8 cellular contexts compared by ENCODE assay signal in the genomic region with DNA sequence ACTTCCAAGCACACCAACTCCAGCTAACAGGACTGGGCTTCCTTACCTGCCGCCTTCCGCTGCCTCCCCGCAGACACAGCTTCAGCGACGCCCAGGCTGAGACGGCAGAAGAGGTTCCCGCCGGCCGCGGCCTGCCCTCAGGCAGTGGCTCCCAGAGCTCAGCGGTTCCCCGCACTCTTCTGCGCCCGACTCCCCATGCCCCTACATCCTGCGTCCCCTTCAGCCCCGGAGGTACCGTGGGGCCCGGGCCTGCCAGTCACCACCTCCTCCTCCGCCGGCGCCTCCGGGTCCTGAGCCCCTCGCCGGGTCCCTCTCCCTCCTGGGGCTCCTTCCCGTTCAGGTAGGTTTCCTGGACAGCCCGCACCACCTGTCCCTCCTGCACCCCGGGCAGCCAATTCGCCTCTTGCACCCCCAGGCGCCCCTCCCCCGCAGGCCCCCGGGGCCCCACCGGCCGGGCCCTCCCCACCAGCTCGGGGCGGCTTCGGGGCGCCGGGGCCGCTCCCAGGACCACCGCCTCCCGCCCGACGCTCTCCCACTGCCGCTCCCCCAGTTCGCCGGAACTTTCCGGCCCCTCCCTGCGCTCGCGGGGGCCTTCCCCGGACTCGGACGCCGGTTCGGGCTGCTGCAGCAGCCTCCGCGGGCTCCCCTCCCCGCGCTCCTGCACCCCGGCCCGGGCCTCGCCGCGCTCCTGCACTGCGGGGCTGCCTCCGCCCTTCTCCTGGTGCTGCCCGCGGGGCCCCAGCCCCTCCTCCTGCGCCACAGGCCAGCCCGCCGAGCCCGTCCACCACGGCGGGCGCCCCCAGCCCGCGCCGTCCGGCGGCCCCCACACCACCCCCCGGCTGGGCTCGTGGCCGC. TPM values are rescaled to one million over a fixed set of nuclear protein-coding genes. Genes with fewer than 3 reads are reported as not detected.
DNase-seq lines count a peak whose midpoint lies in the region; ATAC-seq and TF ChIP-seq lines count a peak whose summit lies in the region.

A gene (minus strand): TSS at position 113 of the 855 bp plus-strand sequence. CDS start 19,963 bp downstream, outside the sequence.

- H3K27me3 Mint-ChIP-seq in activated T-helper 17 cell treated with anti-CD3 and anti-CD28 coated beads, Interleukin-2, amount 50 U/mL, for 72 hours, result no peaks in the 10 kb centered on the region

- H3K27ac Mint-ChIP-seq in activated T-helper 17 cell treated with anti-CD3 and anti-CD28 coated beads, Interleukin-2, amount 50 U/mL, for 72 hours, result peak within 1 kb of the TSS; percentile 83

- TF ChIP-seq CTCF in NB4 (IDR thresholded peaks at IDR 0.05; ENCODE audit: low read depth, low read length) (no peak), fibroblast of villous mesenchyme (IDR thresholded peaks at IDR 0.05; ENCODE audit: insufficient read depth, low read depth, low read length) (no peak)

- DNase-seq in EH (ENCODE audit: low read depth) (peak; percentile 22), GM23248 (peak; percentile 67), NB4 (ENCODE audit: low read depth) (peak; percentile 56), fibroblast of villous mesenchyme (ENCODE audit: low read depth) (peak; percentile 9), occipital lobe (lab: John Stamatoyannopoulos, UW) (no peak), NCI-H2196 (lab: John Stamatoyannopoulos, UW; ENCODE audit: unreplicated experiment) (no peak), foreskin melanocyte (no peak)

- H3K36me3 ChIP-seq in GM23248 (ENCODE audit: low read depth), result no peaks in the 10 kb centered on the region

- peaks cover 36% of the 10 kb centered on the region for H3K4me1 Mint-ChIP-seq in activated T-helper 17 cell treated with anti-CD3 and anti-CD28 coated beads, Interleukin-2, amount 50 U/mL, for 72 hours

- H3K4me1 ChIP-seq in GM23248 (ENCODE audit: insufficient read depth), result no peaks in the 10 kb centered on the region

- H2AFZ ChIP-seq in GM23248, result peak within 1 kb of the TSS; percentile 30; the same call in 1 of the 2 replicates

- no peaks in the 10 kb centered on the region for H3K9me3 ChIP-seq in GM23248 (ENCODE audit: low read depth)

- no peaks in the 10 kb centered on the region; the same call in 1 of the 2 replicates for H4K20me1 ChIP-seq in GM23248 (ENCODE audit: insufficient read depth)

- peaks cover 38% of the 10 kb centered on the region for H3K79me2 ChIP-seq in GM23248 (ENCODE audit: insufficient read depth)

- H3K4me3 ChIP-seq in GM23248 (peak within 1 kb of the TSS; percentile 77), NB4 (ENCODE audit: low read depth, low read length) (peak within 1 kb of the TSS; percentile 66), fibroblast of villous mesenchyme (ENCODE audit: low read depth, low read length) (peak within 1 kb of the TSS; percentile 58)

- H3K9ac ChIP-seq in GM23248, result peak within 1 kb of the TSS; percentile 23

- no peaks in the 10 kb centered on the region for H3K27me3 ChIP-seq in GM23248 (replicated peaks; ENCODE audit: insufficient read depth)

- in situ Hi-C loops in GM23248 (cut with MboI), result no loop called here

- H3K4me2 ChIP-seq in GM23248 (ENCODE audit: unreplicated experiment), result peak within 1 kb of the TSS; percentile 89

- no peaks in the 10 kb centered on the region for H3K9me3 Mint-ChIP-seq in activated T-helper 17 cell treated with anti-CD3 and anti-CD28 coated beads, Interleukin-2, amount 50 U/mL, for 72 hours

- peaks cover 21% of the 10 kb centered on the region; the same call in 1 of the 2 replicates for H3F3A ChIP-seq in GM23248 (ENCODE audit: insufficient read depth)

- no peak within 1 kb of the TSS for H3K27ac ChIP-seq in GM23248

- no peak for TF ChIP-seq POLR2A in NB4 (IDR thresholded peaks at IDR 0.05; ENCODE audit: extremely low read depth, insufficient read length)

- H3K36me3 Mint-ChIP-seq in activated T-helper 17 cell treated with anti-CD3 and anti-CD28 coated beads, Interleukin-2, amount 50 U/mL, for 72 hours (ENCODE audit: low read depth), result no peaks in the 10 kb centered on the region

- WGBS in GM23248 (ENCODE audit: low coverage in 1 of 2, low lambda C conversion rate in 2 of 2, missing lambda C conversion rate in 2 of 2), 2 experiments, result 1 to 8% methylated on average over 14 to 81 of the region's 83 CpGs

- ATAC-seq in activated T-helper 17 cell treated with anti-CD3 and anti-CD28 coated beads, Interleukin-2, amount 50 U/mL, for 72 hours (replicated peaks), result peak; percentile 11

- no peaks in the 10 kb centered on the region for H3K9me2 ChIP-seq in GM23248 (ENCODE audit: insufficient read depth)

- peak within 1 kb of the TSS; percentile 91 for H3K4me3 Mint-ChIP-seq in activated T-helper 17 cell treated with anti-CD3 and anti-CD28 coated beads, Interleukin-2, amount 50 U/mL, for 72 hours

RNA-seq across cellular contexts. Expression of the gene that starts here (rescaled TPM):
- 8.5 and 12.3 TPM in 2 replicates for total RNA-seq in GM23248 (2014; rRNA removed; shearing (Covaris generic))
- polyA plus RNA-seq in GM23248 (2016; fragmentation: Nextera tagmentation; extraction: Ambion mirVana), result 3.2 and 3.4 TPM in 2 replicates
- total RNA-seq in activated T-helper 17 cell treated with anti-CD3 and anti-CD28 coated beads, Interleukin-2, amount 50 U/mL, for 72 hours, result 10 to 100 TPM; 56.5 to 67.7 TPM
- total RNA-seq in fibroblast of villous mesenchyme, result 8.4 and 12.1 TPM in 2 replicates
- total RNA-seq in occipital lobe, result 10.1 TPM

Comparison
In these comparisons a context has a peak if more than half of its experiments do, and no peak if none do; other contexts are left out.
1. DNase-seq: peak in EH (single experiment), GM23248 (single experiment), NB4 (single experiment) and fibroblast of villous mesenchyme (single experiment); none in occipital lobe (single experiment), NCI-H2196 (single experiment) and foreskin melanocyte (single experiment).
2. Peak in every context shown above with its lines, with median percentiles within 50 percentile points of each other: H3K4me3 ChIP-seq.